ENCODE assay signal across 8 cellular contexts in the genomic region with DNA sequence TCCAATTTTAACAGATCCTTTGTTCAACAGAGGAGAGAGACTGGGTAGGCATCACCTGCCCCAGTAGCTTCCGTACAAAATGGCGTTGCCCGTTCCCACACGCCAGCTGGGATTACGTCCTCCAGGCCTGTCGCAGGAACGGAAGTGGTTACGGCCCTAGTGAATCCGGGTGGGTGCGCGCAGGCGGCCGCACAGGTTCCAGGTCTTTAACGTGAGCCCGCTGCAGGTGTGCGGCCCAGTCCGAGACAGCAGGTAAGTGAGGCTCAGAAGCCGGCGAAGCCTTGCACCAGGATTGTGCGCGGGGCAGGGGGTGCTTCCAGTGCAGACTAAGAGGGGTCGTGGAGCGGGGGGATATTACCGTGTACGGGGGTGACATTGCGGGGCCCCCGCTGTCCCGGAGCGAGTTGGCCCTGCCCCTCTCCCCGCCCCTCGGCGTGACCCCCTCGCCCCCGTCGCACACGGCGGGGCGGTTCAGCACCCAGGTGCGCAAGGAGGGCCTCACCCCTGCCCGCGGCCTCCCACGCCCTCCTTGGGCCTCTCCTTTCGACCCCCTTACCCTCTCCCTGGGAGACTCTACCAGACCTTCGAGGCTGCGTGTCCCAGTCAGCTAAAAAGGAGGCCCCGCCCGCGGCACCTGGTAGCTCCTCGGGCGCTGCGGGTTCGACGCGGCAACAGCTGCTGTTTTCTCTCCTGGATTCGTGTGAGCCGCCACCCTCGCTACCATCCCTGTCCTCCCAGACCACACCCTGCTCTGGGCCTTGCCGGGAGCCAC. TPM values are rescaled to one million over a fixed set of nuclear protein-coding genes. Genes with fewer than 3 reads are reported as not detected.
DNase-seq lines count a peak whose midpoint lies in the region; ATAC-seq and TF ChIP-seq lines count a peak whose summit lies in the region.

A gene with protein sequence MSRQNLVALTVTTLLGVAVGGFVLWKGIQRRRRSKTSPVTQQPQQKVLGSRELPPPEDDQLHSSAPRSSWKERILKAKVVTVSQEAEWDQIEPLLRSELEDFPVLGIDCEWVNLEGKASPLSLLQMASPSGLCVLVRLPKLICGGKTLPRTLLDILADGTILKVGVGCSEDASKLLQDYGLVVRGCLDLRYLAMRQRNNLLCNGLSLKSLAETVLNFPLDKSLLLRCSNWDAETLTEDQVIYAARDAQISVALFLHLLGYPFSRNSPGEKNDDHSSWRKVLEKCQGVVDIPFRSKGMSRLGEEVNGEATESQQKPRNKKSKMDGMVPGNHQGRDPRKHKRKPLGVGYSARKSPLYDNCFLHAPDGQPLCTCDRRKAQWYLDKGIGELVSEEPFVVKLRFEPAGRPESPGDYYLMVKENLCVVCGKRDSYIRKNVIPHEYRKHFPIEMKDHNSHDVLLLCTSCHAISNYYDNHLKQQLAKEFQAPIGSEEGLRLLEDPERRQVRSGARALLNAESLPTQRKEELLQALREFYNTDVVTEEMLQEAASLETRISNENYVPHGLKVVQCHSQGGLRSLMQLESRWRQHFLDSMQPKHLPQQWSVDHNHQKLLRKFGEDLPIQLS (plus strand): TSS at position 159 of the 772 bp plus-strand sequence. CDS start 17,973 bp downstream, outside the sequence.

- H3K27ac ChIP-seq in duodenal mucosa (ENCODE audit: low read depth, low read length), result peak within 1 kb of the TSS; percentile 63
- H3K27ac ChIP-seq in liver (ENCODE audit: low read depth in 1 of 2, low read length in 2 of 2), result peak within 1 kb of the TSS; percentile 60 to 64

- H3K27me3 Mint-ChIP-seq in activated CD4-positive, alpha-beta memory T cell treated with anti-CD3 and anti-CD28 coated beads for 36 hours, result no peaks in the 10 kb centered on the region

- H3K36me3 Mint-ChIP-seq in activated CD4-positive, alpha-beta memory T cell treated with anti-CD3 and anti-CD28 coated beads for 36 hours, result no peaks in the 10 kb centered on the region

- peak within 1 kb of the TSS; percentile 85 for H3K4me3 Mint-ChIP-seq in activated CD4-positive, alpha-beta memory T cell treated with anti-CD3 and anti-CD28 coated beads for 36 hours

- H3K4me1 Mint-ChIP-seq in activated CD4-positive, alpha-beta memory T cell treated with anti-CD3 and anti-CD28 coated beads for 36 hours (ENCODE audit: low read depth), result peaks cover 12% of the 10 kb centered on the region

- intact Hi-C loops in activated CD4-positive, alpha-beta memory T cell treated with anti-CD3 and anti-CD28 coated beads for 36 hours (cut with micrococcal nuclease), result loop anchor here (1.0 to 2.0 kb wide), 2 partner anchors 40 to 63 kb away; no protein-coding TSS in a partner anchor

- ATAC-seq in GM19043 (IDR thresholded peaks at IDR 0.05; ENCODE audit: low read depth, unreplicated experiment) (peak; percentile 92), HG03432 (IDR thresholded peaks at IDR 0.05; ENCODE audit: unreplicated experiment) (peak; percentile 87)

- peak within 1 kb of the TSS; percentile 78 for H3K27ac Mint-ChIP-seq in activated CD4-positive, alpha-beta memory T cell treated with anti-CD3 and anti-CD28 coated beads for 36 hours

- TF ChIP-seq CTCF in AG09319 (IDR thresholded peaks at IDR 0.05; ENCODE audit: low read depth, low read length) (no peak), liver (IDR thresholded peaks at IDR 0.05; ENCODE audit: low read depth, low read length, missing input control) (no peak)

- peak; percentile 49 for DNase-seq in AG09319 (ENCODE audit: extremely low read depth, low read depth)
- DNase-seq in NCI-H510A treated with DMSO at 0.1 percent for 48 hours (lab: John Stamatoyannopoulos, UW), result peak; percentile 90
- peak; percentile 88 for DNase-seq in activated CD4-positive, alpha-beta memory T cell treated with anti-CD3 and anti-CD28 coated beads for 36 hours
- peak; percentile 80 for DNase-seq in stimulated activated CD4-positive, alpha-beta T cell treated with anti-CD3 and anti-CD28 coated beads, Interleukin-4, amount 100 ng/mL, for 24 hours

- H3K27me3 ChIP-seq in duodenal mucosa (ENCODE audit: control insufficient read depth in 1 of 2, insufficient read depth in 2 of 2, low read length in 2 of 2), result no peaks in the 10 kb centered on the region
- no peaks in the 10 kb centered on the region for H3K27me3 ChIP-seq in liver (ENCODE audit: control insufficient read depth in 4 of 4, insufficient read depth in 4 of 4, low read length in 3 of 4)

- under 1% methylated on average over 58 of the region's 58 CpGs for WGBS in liver

- H3K36me3 ChIP-seq in duodenal mucosa (ENCODE audit: control insufficient read depth in 1 of 2, insufficient read depth in 2 of 2, low read length in 2 of 2) (no peaks in the 10 kb centered on the region), liver (ENCODE audit: control insufficient read depth in 4 of 4, insufficient read depth in 3 of 4, low read depth in 1 of 4, low read length in 3 of 4) (no peaks in the 10 kb centered on the region)

- CTCF ChIA-PET in activated CD4-positive, alpha-beta memory T cell treated with anti-CD3 and anti-CD28 coated beads for 36 hours (lab: Charles Lee), result interaction anchor here (0.6 to 2.5 kb wide), 8 partner anchors 41 to 280 kb away, joined by 3 to 14 read pairs (median 4); no protein-coding TSS in a partner anchor

- H3K4me3 ChIP-seq in duodenal mucosa (ENCODE audit: low read depth in 1 of 2, low read length in 2 of 2) (peak within 1 kb of the TSS; percentile 81 to 91), liver (ENCODE audit: low read depth in 1 of 3, low read length in 3 of 3) (peak within 1 kb of the TSS; percentile 66 to 93 (median 92))

- H3K9ac ChIP-seq in duodenal mucosa (ENCODE audit: low read depth in 1 of 2, low read length in 2 of 2), result peak within 1 kb of the TSS; percentile 61 to 87
- peak within 1 kb of the TSS; percentile 74 to 77 for H3K9ac ChIP-seq in liver (ENCODE audit: low read depth in 1 of 2, low read length in 2 of 2)

- H3K4me1 ChIP-seq in duodenal mucosa (ENCODE audit: control insufficient read depth in 1 of 2, insufficient read depth in 2 of 2, low read length in 2 of 2) (peaks cover 0 to 3% of the 10 kb centered on the region in 2 donors), liver (ENCODE audit: control insufficient read depth in 4 of 4, insufficient read depth in 4 of 4, low read length in 3 of 4) (peaks cover 0 to 10% (median 3%) of the 10 kb centered on the region in 4 donors)

- H3K9me3 Mint-ChIP-seq in activated CD4-positive, alpha-beta memory T cell treated with anti-CD3 and anti-CD28 coated beads for 36 hours, result no peaks in the 10 kb centered on the region

- TF ChIP-seq RAD21 in liver (IDR thresholded peaks at IDR 0.05), result peak; percentile 14 to 34

- POLR2A ChIA-PET in activated CD4-positive, alpha-beta memory T cell treated with anti-CD3 and anti-CD28 coated beads for 36 hours (lab: Charles Lee), result interaction anchor here (0.6 to 2.1 kb wide), 5 partner anchors 11 to 207 kb away, joined by 3 to 12 read pairs (median 7); a partner anchor contains a TSS

- H3K9me3 ChIP-seq in duodenal mucosa (ENCODE audit: control insufficient read depth in 1 of 2, low read length in 2 of 2) (no peaks in the 10 kb centered on the region), liver (ENCODE audit: control insufficient read depth in 4 of 4, low read length in 3 of 4) (no peaks in the 10 kb centered on the region)

TF ChIP-seq in liver, 16 proteins besides CTCF, POLR2A, EP300 and RAD21 (continues in another document):
- peak; percentile 81 for TF ChIP-seq TAF1 (conservative IDR thresholded peaks at IDR 0.05)
- no peak for TF ChIP-seq EGR1 (IDR thresholded peaks at IDR 0.05; ENCODE audit: low read depth in 2 of 2)
- TF ChIP-seq YY1 (IDR thresholded peaks at IDR 0.05), result peak; percentile 99
- TF ChIP-seq, protein P1, sequence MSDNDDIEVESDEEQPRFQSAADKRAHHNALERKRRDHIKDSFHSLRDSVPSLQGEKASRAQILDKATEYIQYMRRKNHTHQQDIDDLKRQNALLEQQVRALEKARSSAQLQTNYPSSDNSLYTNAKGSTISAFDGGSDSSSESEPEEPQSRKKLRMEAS (IDR thresholded peaks at IDR 0.05), result peak; percentile 67
- no peak for TF ChIP-seq HNF4A (conservative IDR thresholded peaks at IDR 0.05)
- TF ChIP-seq, protein P2, sequence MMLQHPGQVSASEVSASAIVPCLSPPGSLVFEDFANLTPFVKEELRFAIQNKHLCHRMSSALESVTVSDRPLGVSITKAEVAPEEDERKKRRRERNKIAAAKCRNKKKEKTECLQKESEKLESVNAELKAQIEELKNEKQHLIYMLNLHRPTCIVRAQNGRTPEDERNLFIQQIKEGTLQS (IDR thresholded peaks at IDR 0.05), result peak; percentile 53
- TF ChIP-seq FOXA2 (IDR thresholded peaks at IDR 0.05), result no peak
- peak; percentile 20 to 37 for TF ChIP-seq RXRA (IDR thresholded peaks at IDR 0.05)
- TF ChIP-seq FOXA1 (IDR thresholded peaks at IDR 0.05), result no peak
- TF ChIP-seq SP1 (IDR thresholded peaks at IDR 0.05), result peak; percentile 38
- TF ChIP-seq HNF4G (IDR thresholded peaks at IDR 0.05), result no peak
- no peak for TF ChIP-seq JUND (IDR thresholded peaks at IDR 0.05)
- no peak for TF ChIP-seq NR2F2 (IDR thresholded peaks at IDR 0.05)
- TF ChIP-seq, protein P3, sequence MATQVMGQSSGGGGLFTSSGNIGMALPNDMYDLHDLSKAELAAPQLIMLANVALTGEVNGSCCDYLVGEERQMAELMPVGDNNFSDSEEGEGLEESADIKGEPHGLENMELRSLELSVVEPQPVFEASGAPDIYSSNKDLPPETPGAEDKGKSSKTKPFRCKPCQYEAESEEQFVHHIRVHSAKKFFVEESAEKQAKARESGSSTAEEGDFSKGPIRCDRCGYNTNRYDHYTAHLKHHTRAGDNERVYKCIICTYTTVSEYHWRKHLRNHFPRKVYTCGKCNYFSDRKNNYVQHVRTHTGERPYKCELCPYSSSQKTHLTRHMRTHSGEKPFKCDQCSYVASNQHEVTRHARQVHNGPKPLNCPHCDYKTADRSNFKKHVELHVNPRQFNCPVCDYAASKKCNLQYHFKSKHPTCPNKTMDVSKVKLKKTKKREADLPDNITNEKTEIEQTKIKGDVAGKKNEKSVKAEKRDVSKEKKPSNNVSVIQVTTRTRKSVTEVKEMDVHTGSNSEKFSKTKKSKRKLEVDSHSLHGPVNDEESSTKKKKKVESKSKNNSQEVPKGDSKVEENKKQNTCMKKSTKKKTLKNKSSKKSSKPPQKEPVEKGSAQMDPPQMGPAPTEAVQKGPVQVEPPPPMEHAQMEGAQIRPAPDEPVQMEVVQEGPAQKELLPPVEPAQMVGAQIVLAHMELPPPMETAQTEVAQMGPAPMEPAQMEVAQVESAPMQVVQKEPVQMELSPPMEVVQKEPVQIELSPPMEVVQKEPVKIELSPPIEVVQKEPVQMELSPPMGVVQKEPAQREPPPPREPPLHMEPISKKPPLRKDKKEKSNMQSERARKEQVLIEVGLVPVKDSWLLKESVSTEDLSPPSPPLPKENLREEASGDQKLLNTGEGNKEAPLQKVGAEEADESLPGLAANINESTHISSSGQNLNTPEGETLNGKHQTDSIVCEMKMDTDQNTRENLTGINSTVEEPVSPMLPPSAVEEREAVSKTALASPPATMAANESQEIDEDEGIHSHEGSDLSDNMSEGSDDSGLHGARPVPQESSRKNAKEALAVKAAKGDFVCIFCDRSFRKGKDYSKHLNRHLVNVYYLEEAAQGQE (IDR thresholded peaks at IDR 0.05), result peak; percentile 51

RNA-seq across cellular contexts. Expression of the gene that starts here (rescaled TPM):
- total RNA-seq in activated CD4-positive, alpha-beta memory T cell treated with anti-CD3 and anti-CD28 coated beads for 36 hours, result 10 to 100 TPM; 10.5 to 11.5 TPM
- total RNA-seq in liver, result 1 to 10 TPM; 5.3 to 8.8 TPM
- 1 to 10 TPM; 4.7 to 4.8 TPM for polyA plus RNA-seq in liver

Comparison
In these comparisons a context has a peak if more than half of its experiments do, and no peak if none do; other contexts are left out.
1. Peak in every context shown above with its lines: DNase-seq, ATAC-seq, H3K4me3 ChIP-seq and H3K27ac ChIP-seq.